ENCODE assay signal across 28 cellular contexts in the genomic region with DNA sequence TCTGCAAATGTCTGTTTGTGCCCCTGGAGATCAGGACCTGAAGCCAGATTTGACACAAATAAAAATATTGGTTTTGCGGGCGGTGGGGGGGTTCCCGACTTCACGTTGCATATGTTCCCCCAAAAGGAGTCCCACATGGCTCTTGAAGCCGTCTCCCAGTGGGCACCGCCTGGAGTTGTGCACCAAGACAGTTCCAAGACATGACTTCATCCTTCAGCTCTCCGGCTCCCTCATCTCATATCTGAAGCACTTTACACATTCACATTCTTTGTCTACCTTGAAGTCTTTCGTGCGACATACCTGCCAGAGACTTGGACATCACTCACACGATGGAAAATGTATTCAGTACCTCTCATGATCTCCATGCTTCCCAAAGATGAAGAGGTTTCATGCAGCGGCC.
"Had no signal": no experiment of that assay in that cellular context is flagged by ENCODE, and none has a peak within 500 bp of the region (broad histone marks: within the 10 kb centered on the region; RNA-seq: fewer than 3 reads in every experiment).

No MANE protein-coding gene starts in this region.

- DNase-seq: colonic mucosa; cortex of kidney; dermis blood vessel endothelial cell; dorsolateral prefrontal cortex; effector CD4-positive, alpha-beta T cell; effector CD8-positive, alpha-beta T cell; effector memory CD4-positive, alpha-beta T cell; effector memory CD8-positive, alpha-beta T cell; endodermal cell; erythroblast; esophagus squamous epithelium; foreskin fibroblast; foreskin keratinocyte; foreskin melanocyte; gastrocnemius medialis; glutamatergic neuron; head of caudate nucleus; heart left ventricle; heart right ventricle had no signal

- H3K36me3 ChIP-seq: colonic mucosa, esophagus muscularis mucosa, esophagus squamous epithelium, gastrocnemius medialis, gastroesophageal sphincter, heart left ventricle, heart right ventricle had no signal

- H3K4me3 ChIP-seq: colonic mucosa, coronary artery, dorsolateral prefrontal cortex, esophagus muscularis mucosa, esophagus squamous epithelium, gastrocnemius medialis, gastroesophageal sphincter, heart left ventricle, heart right ventricle had no signal

- H3K27ac ChIP-seq: colonic mucosa, coronary artery, dorsolateral prefrontal cortex, epithelial cell of prostate, esophagus muscularis mucosa, esophagus squamous epithelium, foreskin keratinocyte, gastrocnemius medialis, gastroesophageal sphincter, heart left ventricle, heart right ventricle had no signal

- H3K9me3 ChIP-seq: colonic mucosa, esophagus squamous epithelium, gastrocnemius medialis had no signal

- FAIRE-seq: colon, endometrium, endothelial cell of umbilical vein, frontal cortex had no signal

- ATAC-seq: effector memory CD8-positive, alpha-beta T cell; esophagus mucosa; foreskin keratinocyte; gastrocnemius medialis; gastroesophageal sphincter; heart left ventricle; heart right ventricle had no signal

- H3K27me3 ChIP-seq: colonic mucosa, esophagus muscularis mucosa, esophagus squamous epithelium, foreskin keratinocyte, gastrocnemius medialis, heart left ventricle, heart right ventricle had no signal

- H3K4me1 ChIP-seq: colonic mucosa, esophagus muscularis mucosa, esophagus squamous epithelium, foreskin keratinocyte, gastrocnemius medialis, gastroesophageal sphincter, heart left ventricle, heart right ventricle had no signal
